Comparison of ENCODE assay signal across 17 cellular contexts in genomic region chr10:94213980-94214379, GRCh38.
"Had no signal": no experiment of that assay in that cellular context is flagged by ENCODE, and none has a peak within 500 bp of the region (broad histone marks: within the 10 kb centered on the region; RNA-seq: fewer than 3 reads in every experiment).

No MANE protein-coding gene starts in this region.

- ATAC-seq: activated T-cell treated with anti-CD3 and anti-CD28 coated beads, Interleukin-2, amount 50 U/mL, for 72 hours; natural killer cell had no signal

- H2AFZ ChIP-seq: hepatocyte had no signal

- H3K36me3 Mint-ChIP-seq: activated naive CD8-positive, alpha-beta T cell treated with anti-CD3 and anti-CD28 coated beads, Interleukin-2, amount 10 ng/mL, durations not matched to agents 7 days and 5 days; natural killer cell had no signal

- H3K4me3 Mint-ChIP-seq: activated CD4-positive, alpha-beta memory T cell treated with anti-CD3 and anti-CD28 coated beads, Interleukin-2, amount 10 ng/mL, durations not matched to agents 7 days and 5 days; activated naive CD8-positive, alpha-beta T cell treated with anti-CD3 and anti-CD28 coated beads, Interleukin-2, amount 10 ng/mL, durations not matched to agents 7 days and 5 days; activated T-cell treated with anti-CD3 and anti-CD28 coated beads, Interleukin-2, amount 50 U/mL, for 72 hours; natural killer cell; stimulated activated naive CD8-positive, alpha-beta T cell treated with anti-CD3 and anti-CD28 coated beads, Interleukin-15, Interleukin-2, amounts not matched to agents 100 ng/mL and 50 ng/mL, for 24 hours had no signal

- H3K4me1 Mint-ChIP-seq: activated CD4-positive, alpha-beta memory T cell treated with anti-CD3 and anti-CD28 coated beads, Interleukin-2, amount 10 ng/mL, durations not matched to agents 7 days and 5 days; activated naive CD8-positive, alpha-beta T cell treated with anti-CD3 and anti-CD28 coated beads, Interleukin-2, amount 10 ng/mL, durations not matched to agents 7 days and 5 days; natural killer cell had no signal

- H3K9me3 Mint-ChIP-seq: activated CD4-positive, alpha-beta memory T cell treated with anti-CD3 and anti-CD28 coated beads, Interleukin-2, amount 10 ng/mL, durations not matched to agents 7 days and 5 days; activated naive CD8-positive, alpha-beta T cell treated with anti-CD3 and anti-CD28 coated beads, Interleukin-2, amount 10 ng/mL, durations not matched to agents 7 days and 5 days; activated T-cell treated with anti-CD3 and anti-CD28 coated beads, Interleukin-2, amount 50 U/mL, for 72 hours; natural killer cell; stimulated activated naive CD8-positive, alpha-beta T cell treated with anti-CD3 and anti-CD28 coated beads, Interleukin-15, Interleukin-2, amounts not matched to agents 100 ng/mL and 50 ng/mL, for 24 hours had no signal

- H3K4me3 ChIP-seq: hepatocyte, mucosa of descending colon, testis, vagina had no signal

- H3K4me1 ChIP-seq: vagina had no signal

- H3K9me3 ChIP-seq: mucosa of descending colon, testis, vagina had no signal

- H3K27me3 ChIP-seq: hepatocyte, testis, vagina had no signal

- H3K27ac Mint-ChIP-seq: activated CD4-positive, alpha-beta memory T cell treated with anti-CD3 and anti-CD28 coated beads, Interleukin-2, amount 10 ng/mL, durations not matched to agents 7 days and 5 days; activated naive CD8-positive, alpha-beta T cell treated with anti-CD3 and anti-CD28 coated beads, Interleukin-2, amount 10 ng/mL, durations not matched to agents 7 days and 5 days; activated T-cell treated with anti-CD3 and anti-CD28 coated beads, Interleukin-2, amount 50 U/mL, for 72 hours; natural killer cell; stimulated activated naive CD8-positive, alpha-beta T cell treated with anti-CD3 and anti-CD28 coated beads, Interleukin-15, Interleukin-2, amounts not matched to agents 100 ng/mL and 50 ng/mL, for 24 hours had no signal

- FAIRE-seq: bronchial epithelial cell, colon, kidney had no signal

- H3K36me3 ChIP-seq: vagina had no signal

- H3K4me2 ChIP-seq: hepatocyte had no signal

- H3K79me2 ChIP-seq: hepatocyte had no signal

- H3K27ac ChIP-seq: testis, vagina had no signal

- DNase-seq: activated CD4-positive, alpha-beta memory T cell treated with anti-CD3 and anti-CD28 coated beads, Interleukin-2, amount 10 ng/mL, durations not matched to agents 7 days and 5 days; activated CD8-positive, alpha-beta memory T cell treated with anti-CD3 and anti-CD28 coated beads, Interleukin-2, amount 50 U/mL, for 4 hours; activated naive CD8-positive, alpha-beta T cell treated with anti-CD3 and anti-CD28 coated beads, Interleukin-2, amount 10 ng/mL, durations not matched to agents 7 days and 5 days; activated T-cell treated with anti-CD3 and anti-CD28 coated beads, Interleukin-2, amount 50 U/mL, for 72 hours; anterior cingulate cortex; effector CD4-positive, alpha-beta T cell; kidney; mucosa of descending colon; natural killer cell; stimulated activated CD4-positive, alpha-beta T cell treated with anti-CD3 and anti-CD28 coated beads, Interleukin-4, amount 100 ng/mL, for 1 hour; T-helper 9 cell; testis had no signal
